ENCODE assay signal across 20 cellular contexts in the genomic region with DNA sequence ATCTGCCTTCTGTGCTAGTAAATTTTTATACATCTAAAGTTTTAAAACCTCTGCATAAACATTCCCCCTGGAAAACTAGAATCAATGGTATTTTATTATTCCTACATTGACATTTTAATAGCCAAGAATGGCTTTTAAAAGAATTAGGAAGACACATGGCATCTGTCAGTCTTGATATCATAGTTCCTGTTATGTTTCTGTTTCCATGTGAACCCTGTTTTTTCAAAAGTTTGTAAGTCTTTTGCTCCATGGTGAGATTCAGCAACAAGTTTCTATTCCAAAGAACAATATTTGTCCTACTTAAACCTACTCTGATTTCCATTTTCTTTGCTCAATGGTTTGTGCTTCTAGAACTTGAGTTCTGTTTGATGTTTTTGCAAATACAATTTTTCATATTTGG.
"Had no signal": no experiment of that assay in that cellular context is flagged by ENCODE, and none has a peak within 500 bp of the region (broad histone marks: within the 10 kb centered on the region; RNA-seq: fewer than 3 reads in every experiment).

No MANE protein-coding gene starts in this region.

- H3K9me3 ChIP-seq: adrenal gland, neutrophil, tibial nerve had no signal

- ATAC-seq: activated naive CD4-positive, alpha-beta T cell treated with anti-CD3 and anti-CD28 coated beads, Interleukin-2, amount 50 U/mL, for 72 hours; activated T-cell treated with anti-CD3 and anti-CD28 coated beads, Interleukin-2, amount 50 U/mL, for 72 hours; natural killer cell; stimulated activated naive CD8-positive, alpha-beta T cell treated with anti-CD3 and anti-CD28 coated beads, Interleukin-15, Interleukin-2, amounts not matched to agents 100 U/mL and 50 U/mL, for 24 hours; T-cell had no signal

- H3K4me1 Mint-ChIP-seq: natural killer cell had no signal

- H3K36me3 ChIP-seq: adrenal gland, neutrophil, tibial nerve had no signal

- H3K36me3 Mint-ChIP-seq: activated naive CD4-positive, alpha-beta T cell treated with anti-CD3 and anti-CD28 coated beads, Interleukin-2, amount 50 U/mL, for 72 hours; natural killer cell; T-cell had no signal

- H3K27me3 ChIP-seq: adrenal gland, neutrophil, tibial nerve had no signal

- H3K4me1 ChIP-seq: adrenal gland had no signal

- DNase-seq: activated CD4-positive, alpha-beta T cell treated with anti-CD3 and anti-CD28 coated beads, Interleukin-2, amount 50 U/mL, for 1 hour; activated CD4-positive, CD25-positive, alpha-beta regulatory T cell treated with anti-CD3 and anti-CD28 coated beads, Interleukin-2, amount 50 U/mL, for 72 hours; activated gamma-delta T cell; activated T-cell treated with anti-CD3 and anti-CD28 coated beads, Interleukin-2, amount 50 U/mL, for 72 hours; adrenal gland; cerebellar nuclear complex; effector memory CD4-positive, alpha-beta T cell; mesendoderm; natural killer cell; posterior cingulate gyrus; stimulated activated CD4-positive, alpha-beta T cell treated with anti-CD3 and anti-CD28 coated beads, Interleukin-12 subunit alpha, Interleukin-12 subunit beta, amount 100 ng/mL, for 4 hours; stimulated activated CD4-positive, alpha-beta T cell treated with anti-CD3 and anti-CD28 coated beads, Interleukin-1b, Interleukin-23, amount 100 ng/mL, for 48 hours; stimulated activated CD8-positive, alpha-beta memory T cell treated with anti-CD3 and anti-CD28 coated beads, Interleukin-4, amount 100 ng/mL, for 48 hours; stimulated activated naive CD8-positive, alpha-beta T cell treated with anti-CD3 and anti-CD28 coated beads, Interleukin-15, Interleukin-2, amounts not matched to agents 100 U/mL and 50 U/mL, for 24 hours; substantia nigra; T-cell had no signal

- H3K27ac ChIP-seq: adrenal gland, epithelial cell of prostate, neutrophil, tibial nerve had no signal

- H3K4me3 Mint-ChIP-seq: activated T-cell treated with anti-CD3 and anti-CD28 coated beads, Interleukin-2, amount 50 U/mL, for 72 hours; natural killer cell; T-cell had no signal

- H3K27me3 Mint-ChIP-seq: T-cell had no signal

- H3K9me3 Mint-ChIP-seq: activated naive CD4-positive, alpha-beta T cell treated with anti-CD3 and anti-CD28 coated beads, Interleukin-2, amount 50 U/mL, for 72 hours; activated T-cell treated with anti-CD3 and anti-CD28 coated beads, Interleukin-2, amount 50 U/mL, for 72 hours; natural killer cell; T-cell had no signal

- H3K27ac Mint-ChIP-seq: activated naive CD4-positive, alpha-beta T cell treated with anti-CD3 and anti-CD28 coated beads, Interleukin-2, amount 50 U/mL, for 72 hours; activated T-cell treated with anti-CD3 and anti-CD28 coated beads, Interleukin-2, amount 50 U/mL, for 72 hours; natural killer cell; T-cell had no signal

- H3K4me3 ChIP-seq: adrenal gland, tibial nerve had no signal
